ENCODE assay signal across 31 cellular contexts in the genomic region with DNA sequence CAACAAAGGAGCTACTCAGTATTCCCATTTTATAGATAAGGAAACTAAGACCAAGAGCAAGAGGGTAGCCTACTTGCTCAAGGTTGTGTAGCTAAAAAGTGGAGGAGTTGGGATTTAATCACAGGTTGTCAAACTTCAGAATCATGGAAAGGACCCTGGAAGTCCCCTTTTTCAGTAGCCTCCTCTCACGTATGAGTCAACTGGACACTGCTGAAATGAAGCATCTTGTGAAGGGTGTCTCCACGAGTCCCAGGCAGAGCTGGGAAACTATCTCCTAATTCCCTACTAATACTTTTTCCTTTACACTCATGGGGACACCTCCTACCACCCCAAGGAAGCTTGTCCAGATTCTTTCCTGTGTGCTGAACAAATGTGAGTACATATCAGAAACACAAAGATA.
"Had no signal": no experiment of that assay in that cellular context is flagged by ENCODE, and none has a peak within 500 bp of the region (broad histone marks: within the 10 kb centered on the region; RNA-seq: fewer than 3 reads in every experiment).

No MANE protein-coding gene starts in this region.

- H3K27me3 Mint-ChIP-seq: activated CD4-positive, alpha-beta memory T cell treated with anti-CD3 and anti-CD28 coated beads, Interleukin-2, amount 10 ng/mL, durations not matched to agents 7 days and 5 days; activated CD4-positive, alpha-beta T cell treated with anti-CD3 and anti-CD28 coated beads for 36 hours; activated CD4-positive, alpha-beta T cell treated with anti-CD3 and anti-CD28 coated beads, Interleukin-2, amount 10 ng/mL, durations not matched to agents 7 days and 5 days; activated naive CD8-positive, alpha-beta T cell; activated T-helper 17 cell treated with anti-CD3 and anti-CD28 coated beads, Interleukin-2, amount 50 U/mL, for 72 hours; central memory CD8-positive, alpha-beta T cell; dendritic cell treated with granulocyte-macrophage colony-stimulating factor and Interleukin-4, amounts not matched to agents 40 ng/mL and 50 ng/mL, for 4 days; effector memory CD8-positive, alpha-beta T cell had no signal

- H3K4me3 ChIP-seq: coronary artery, dorsolateral prefrontal cortex, esophagus muscularis mucosa, gastrocnemius medialis, heart left ventricle had no signal

- ATAC-seq: activated CD4-positive, alpha-beta T cell treated with anti-CD3 and anti-CD28 coated beads for 36 hours; activated T-cell treated with anti-CD3 and anti-CD28 coated beads, Interleukin-2, amount 50 U/mL, for 4 hours; activated T-helper 17 cell treated with anti-CD3 and anti-CD28 coated beads, Interleukin-2, amount 50 U/mL, for 72 hours; effector memory CD8-positive, alpha-beta T cell; foreskin keratinocyte; gastrocnemius medialis; heart left ventricle had no signal

- H3K27ac ChIP-seq: brain microvascular endothelial cell, coronary artery, dorsolateral prefrontal cortex, esophagus muscularis mucosa, foreskin keratinocyte, gastrocnemius medialis, heart left ventricle had no signal

- H3K4me1 Mint-ChIP-seq: activated CD4-positive, alpha-beta T cell treated with anti-CD3 and anti-CD28 coated beads, Interleukin-2, amount 10 ng/mL, durations not matched to agents 7 days and 5 days; central memory CD8-positive, alpha-beta T cell had no signal

- H3K4me1 ChIP-seq: esophagus muscularis mucosa, foreskin keratinocyte, gastrocnemius medialis had no signal

- H3K27ac Mint-ChIP-seq: activated CD4-positive, alpha-beta memory T cell treated with anti-CD3 and anti-CD28 coated beads, Interleukin-2, amount 10 ng/mL, durations not matched to agents 7 days and 5 days; activated CD4-positive, alpha-beta T cell treated with anti-CD3 and anti-CD28 coated beads for 36 hours; activated CD4-positive, alpha-beta T cell treated with anti-CD3 and anti-CD28 coated beads, Interleukin-2, amount 10 ng/mL, durations not matched to agents 7 days and 5 days; activated naive CD8-positive, alpha-beta T cell; activated T-helper 17 cell treated with anti-CD3 and anti-CD28 coated beads, Interleukin-2, amount 50 U/mL, for 72 hours; dendritic cell treated with granulocyte-macrophage colony-stimulating factor and Interleukin-4, amounts not matched to agents 40 ng/mL and 50 ng/mL, for 4 days; effector memory CD8-positive, alpha-beta T cell had no signal

- H3K36me3 ChIP-seq: brain microvascular endothelial cell, gastrocnemius medialis had no signal

- H3K9me3 Mint-ChIP-seq: activated CD4-positive, alpha-beta memory T cell treated with anti-CD3 and anti-CD28 coated beads, Interleukin-2, amount 10 ng/mL, durations not matched to agents 7 days and 5 days; activated CD4-positive, alpha-beta T cell treated with anti-CD3 and anti-CD28 coated beads, Interleukin-2, amount 10 ng/mL, durations not matched to agents 7 days and 5 days; activated T-cell treated with anti-CD3 and anti-CD28 coated beads, Interleukin-2, amount 50 U/mL, for 4 hours; activated T-helper 17 cell treated with anti-CD3 and anti-CD28 coated beads, Interleukin-2, amount 50 U/mL, for 72 hours; central memory CD8-positive, alpha-beta T cell; dendritic cell treated with granulocyte-macrophage colony-stimulating factor and Interleukin-4, amounts not matched to agents 40 ng/mL and 50 ng/mL, for 4 days; effector memory CD8-positive, alpha-beta T cell had no signal

- FAIRE-seq: astrocyte had no signal

- H3K4me3 Mint-ChIP-seq: activated CD4-positive, alpha-beta memory T cell treated with anti-CD3 and anti-CD28 coated beads, Interleukin-2, amount 10 ng/mL, durations not matched to agents 7 days and 5 days; activated CD4-positive, alpha-beta T cell treated with anti-CD3 and anti-CD28 coated beads for 36 hours; activated CD4-positive, alpha-beta T cell treated with anti-CD3 and anti-CD28 coated beads, Interleukin-2, amount 10 ng/mL, durations not matched to agents 7 days and 5 days; activated naive CD8-positive, alpha-beta T cell; activated T-cell treated with anti-CD3 and anti-CD28 coated beads, Interleukin-2, amount 50 U/mL, for 4 hours; activated T-helper 17 cell treated with anti-CD3 and anti-CD28 coated beads, Interleukin-2, amount 50 U/mL, for 72 hours; central memory CD8-positive, alpha-beta T cell; dendritic cell treated with granulocyte-macrophage colony-stimulating factor and Interleukin-4, amounts not matched to agents 40 ng/mL and 50 ng/mL, for 4 days; effector memory CD8-positive, alpha-beta T cell had no signal

- DNase-seq: activated CD4-positive, alpha-beta memory T cell treated with anti-CD3 and anti-CD28 coated beads, Interleukin-2, amount 10 ng/mL, durations not matched to agents 7 days and 5 days; activated CD4-positive, alpha-beta T cell treated with anti-CD3 and anti-CD28 coated beads for 36 hours; activated CD4-positive, alpha-beta T cell treated with anti-CD3 and anti-CD28 coated beads, Interleukin-2, amount 10 ng/mL, durations not matched to agents 7 days and 5 days; activated CD4-positive, alpha-beta T cell treated with anti-CD3 and anti-CD28 coated beads, Interleukin-2, amount 50 U/mL, for 4 hours; activated CD4-positive, CD25-positive, alpha-beta regulatory T cell; activated CD4-positive, CD25-positive, alpha-beta regulatory T cell treated with anti-CD3 and anti-CD28 coated beads, Interleukin-2, amount 50 U/mL, for 72 hours; activated CD8-positive, alpha-beta memory T cell treated with anti-CD3 and anti-CD28 coated beads for 24 hours; activated effector memory CD4-positive, alpha-beta T cell treated with Interleukin-2 at 50 U/mL for 16 hours; activated gamma-delta T cell treated with Interleukin-2 at 50 U/mL for 16 hours; activated naive CD4-positive, alpha-beta T cell treated with anti-CD3 and anti-CD28 coated beads, Interleukin-2, amount 50 U/mL, for 16 hours; activated naive CD4-positive, alpha-beta T cell treated with Interleukin-2 at 50 U/mL for 16 hours; activated T-cell treated with anti-CD3 and anti-CD28 coated beads, Interleukin-2, amount 50 U/mL, for 4 hours; amniotic stem cell; anterior cingulate cortex; brain microvascular endothelial cell; dorsolateral prefrontal cortex; effector CD4-positive, alpha-beta T cell; effector memory CD8-positive, alpha-beta T cell; erythroblast; foreskin keratinocyte; gastrocnemius medialis; glutamatergic neuron; heart left ventricle; T-helper 2 cell had no signal

- H3K9me3 ChIP-seq: esophagus muscularis mucosa, gastrocnemius medialis, heart left ventricle had no signal

- H3K27me3 ChIP-seq: brain microvascular endothelial cell, dorsolateral prefrontal cortex, esophagus muscularis mucosa, foreskin keratinocyte, gastrocnemius medialis, heart left ventricle had no signal
